24 cellular contexts compared by ENCODE assay signal in the genomic region with DNA sequence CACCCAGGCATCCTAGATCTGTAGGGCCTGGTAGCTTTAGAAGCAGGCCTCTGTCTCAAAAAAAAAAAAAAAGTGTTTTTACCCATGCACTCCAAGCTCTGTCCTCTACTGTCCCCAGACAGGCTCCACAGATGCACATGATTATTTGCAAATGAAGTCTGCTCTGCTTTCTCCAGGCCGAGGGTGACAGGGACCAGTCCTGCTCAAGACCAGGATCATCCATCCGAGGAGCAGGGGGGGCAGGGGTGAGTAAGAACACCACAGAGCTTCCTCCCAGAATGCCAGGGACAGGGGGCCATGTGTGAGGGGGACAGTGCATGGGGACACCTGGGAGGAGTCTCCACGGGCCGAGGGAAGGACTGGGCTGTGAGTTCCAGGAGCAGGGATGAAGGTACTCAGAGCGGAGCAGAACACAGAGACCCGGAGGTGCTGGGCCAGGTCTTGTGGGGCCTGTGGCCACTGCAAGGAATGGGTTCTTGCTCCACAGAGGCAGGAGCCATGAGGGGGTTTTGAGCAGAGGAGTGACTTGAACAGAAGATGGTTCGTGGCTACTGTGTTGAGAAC. TPM values are rescaled to one million over a fixed set of nuclear protein-coding genes. Genes with fewer than 3 reads are reported as not detected.
"Had no signal": no experiment of that assay in that cellular context is flagged by ENCODE, and none has a peak within 500 bp of the region (broad histone marks: within the 10 kb centered on the region; RNA-seq: fewer than 3 reads in every experiment).

No MANE protein-coding gene starts in this region.

- FAIRE-seq: TTC549 had no signal

- ATAC-seq: activated T-cell treated with anti-CD3 and anti-CD28 coated beads, Interleukin-2, amount 50 U/mL, for 4 hours had no signal

- H3K36me3 ChIP-seq: adrenal gland, Peyer's patch, SJCRH30 had no signal

- DNase-seq: activated B cell treated with CpG ODN at 0.5 μM for 24 hours; activated CD4-positive, alpha-beta memory T cell treated with anti-CD3 and anti-CD28 coated beads for 36 hours; activated CD4-positive, alpha-beta T cell treated with anti-CD3 and anti-CD28 coated beads, Interleukin-2, amount 10 ng/mL, durations not matched to agents 7 days and 5 days; activated CD8-positive, alpha-beta memory T cell treated with anti-CD3 and anti-CD28 coated beads for 24 hours; activated effector memory CD4-positive, alpha-beta T cell treated with anti-CD3 and anti-CD28 coated beads, Interleukin-2, amount 50 U/mL, for 16 hours; activated naive CD4-positive, alpha-beta T cell treated with anti-CD3 and anti-CD28 coated beads for 36 hours; activated T-cell treated with anti-CD3 and anti-CD28 coated beads, Interleukin-2, amount 50 U/mL, for 4 hours; adrenal gland; anterior cingulate cortex; KG1; NCI-H1930; NCI-H2171 treated with DMSO at 0.1 percent for 48 hours; NCI-H524; Right ventricle myocardium superior; SJCRH30; T-helper 2 cell; T1000 had no signal

- H3K4me1 ChIP-seq: Peyer's patch had no signal

- H3K4me3 ChIP-seq: adrenal gland, Peyer's patch, SJCRH30 had no signal

- H3K27ac Mint-ChIP-seq: activated B cell treated with CpG ODN at 0.5 μM for 24 hours; activated CD4-positive, alpha-beta memory T cell treated with anti-CD3 and anti-CD28 coated beads for 36 hours; activated CD4-positive, alpha-beta T cell treated with anti-CD3 and anti-CD28 coated beads, Interleukin-2, amount 10 ng/mL, durations not matched to agents 7 days and 5 days; activated naive CD4-positive, alpha-beta T cell treated with anti-CD3 and anti-CD28 coated beads for 36 hours; activated naive CD8-positive, alpha-beta T cell had no signal

- H3K27me3 Mint-ChIP-seq: activated naive CD8-positive, alpha-beta T cell had no signal

- H3K9me3 ChIP-seq: adrenal gland, Peyer's patch, SJCRH30 had no signal

- H3K4me3 Mint-ChIP-seq: activated B cell treated with CpG ODN at 0.5 μM for 24 hours; activated CD4-positive, alpha-beta memory T cell treated with anti-CD3 and anti-CD28 coated beads for 36 hours; activated CD4-positive, alpha-beta T cell treated with anti-CD3 and anti-CD28 coated beads, Interleukin-2, amount 10 ng/mL, durations not matched to agents 7 days and 5 days; activated naive CD4-positive, alpha-beta T cell treated with anti-CD3 and anti-CD28 coated beads for 36 hours; activated naive CD8-positive, alpha-beta T cell; activated T-cell treated with anti-CD3 and anti-CD28 coated beads, Interleukin-2, amount 50 U/mL, for 4 hours had no signal

- H3K9me3 Mint-ChIP-seq: activated B cell treated with CpG ODN at 0.5 μM for 24 hours; activated CD4-positive, alpha-beta memory T cell treated with anti-CD3 and anti-CD28 coated beads for 36 hours; activated CD4-positive, alpha-beta T cell treated with anti-CD3 and anti-CD28 coated beads, Interleukin-2, amount 10 ng/mL, durations not matched to agents 7 days and 5 days; activated naive CD4-positive, alpha-beta T cell treated with anti-CD3 and anti-CD28 coated beads for 36 hours; activated T-cell treated with anti-CD3 and anti-CD28 coated beads, Interleukin-2, amount 50 U/mL, for 4 hours had no signal

- H3K27me3 ChIP-seq: adrenal gland, Peyer's patch, SJCRH30 had no signal

- H3K27ac ChIP-seq: adrenal gland, Peyer's patch, RWPE1, SJCRH30 had no signal

- H3K36me3 Mint-ChIP-seq: activated CD4-positive, alpha-beta memory T cell treated with anti-CD3 and anti-CD28 coated beads for 36 hours; activated naive CD8-positive, alpha-beta T cell had no signal

RNA-seq across cellular contexts. Expression of gene SLC7A9, which starts 51.6 kb away (rescaled TPM):
- total RNA-seq: activated naive CD4-positive, alpha-beta T cell treated with anti-CD3 and anti-CD28 coated beads for 36 hours; activated T-cell treated with anti-CD3 and anti-CD28 coated beads, Interleukin-2, amount 50 U/mL, for 4 hours; cardiac septum; LHCN-M2; M059J; Right ventricle myocardium superior; SJCRH30 had no signal
